Comparison of ENCODE assay signal across 8 cellular contexts in the genomic region with DNA sequence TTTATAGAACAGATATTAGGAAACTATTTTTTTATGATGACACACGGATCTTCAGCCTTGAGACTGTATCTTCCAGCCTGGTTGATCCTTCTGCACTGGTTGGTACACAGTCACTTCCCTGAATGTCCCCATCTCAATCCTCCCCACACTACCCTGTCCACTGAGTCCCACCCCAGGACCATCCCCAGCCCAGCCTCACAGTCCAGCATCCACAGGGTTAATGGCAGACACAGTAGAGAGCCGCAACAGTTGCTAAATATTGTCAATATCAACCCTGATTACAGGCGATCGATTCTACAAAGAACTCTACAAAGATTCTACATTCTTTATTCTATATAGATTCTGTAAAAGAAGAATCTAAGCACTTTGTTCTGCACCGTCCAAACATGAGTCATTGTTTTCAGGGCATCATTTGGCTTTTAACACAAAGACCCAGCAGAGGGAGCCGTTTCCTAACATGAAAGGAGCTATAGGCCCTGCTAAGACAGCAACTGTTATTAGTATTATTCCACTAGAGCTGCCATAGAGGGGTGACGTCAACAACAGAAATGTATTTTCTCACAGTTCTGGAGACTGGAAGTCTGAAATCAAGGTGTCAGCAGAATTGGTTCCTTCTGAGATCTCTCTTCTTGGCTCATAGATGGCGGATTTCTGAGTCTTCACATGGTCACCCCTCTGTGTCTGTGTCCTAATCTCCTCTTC. TPM values are rescaled to one million over a fixed set of nuclear protein-coding genes. Genes with fewer than 3 reads are reported as not detected.
DNase-seq lines count a peak whose midpoint lies in the region; ATAC-seq, FAIRE-seq and TF ChIP-seq lines count a peak whose summit lies in the region.

No MANE protein-coding gene starts in this region.

- peak; percentile 79 for ATAC-seq in RWPE2 (ENCODE audit: low read depth)
- peak; percentile 78 to 87 for ATAC-seq in upper lobe of left lung (ENCODE audit: low FRiP score in 2 of 2)

- TF ChIP-seq EP300 in ovary (IDR thresholded peaks at IDR 0.05), result no peak
- no peak for TF ChIP-seq EP300 in upper lobe of left lung (IDR thresholded peaks at IDR 0.05)

- H3K9me3 ChIP-seq in MG63 (no peaks in the 10 kb centered on the region), RWPE2 (ENCODE audit: severe bottlenecking) (no peaks in the 10 kb centered on the region), ovary (no peaks in the 10 kb centered on the region), upper lobe of left lung (no peaks in the 10 kb centered on the region)

- H3K4me3 ChIP-seq in MG63, result no peak overlapping the region
- no peak overlapping the region for H3K4me3 ChIP-seq in RWPE2 (ENCODE audit: severe bottlenecking)
- no peak overlapping the region for H3K4me3 ChIP-seq in ovary
- H3K4me3 ChIP-seq in upper lobe of left lung, result no peak overlapping the region

- H3K36me3 ChIP-seq in MG63 (no peaks in the 10 kb centered on the region), RWPE2 (ENCODE audit: low read depth) (no peaks in the 10 kb centered on the region), ovary (no peaks in the 10 kb centered on the region), upper lobe of left lung (no peaks in the 10 kb centered on the region)

- no peaks in the 10 kb centered on the region for H3K27me3 ChIP-seq in MG63
- no peaks in the 10 kb centered on the region for H3K27me3 ChIP-seq in RWPE2 (ENCODE audit: insufficient read depth, poor library complexity, severe bottlenecking)
- no peaks in the 10 kb centered on the region for H3K27me3 ChIP-seq in ovary
- H3K27me3 ChIP-seq in upper lobe of left lung, result no peaks in the 10 kb centered on the region

- DNase-seq in ELF-1 (ENCODE audit: low read depth, low spot score) (peak; percentile 62), H54 (ENCODE audit: insufficient read length, low spot score) (peak; percentile 72), MG63 (peak; percentile 67), RWPE2 (ENCODE audit: low spot score) (no peak), foreskin melanocyte (peak; percentile 85), ovary (peak; percentile 57 to 90 (median 71)), upper lobe of left lung (peak in 1 of 2 donors; percentile 86)
- peak; percentile 59 for DNase-seq in activated effector memory CD4-positive, alpha-beta T cell treated with Interleukin-2 at 50 U/mL for 16 hours

- 11 to 19% (median 12%) methylated on average over 8 of the region's 8 CpGs for WGBS in ovary, 3 donors
- WGBS in upper lobe of left lung, 2 donors, result 16 to 22% methylated on average over 7 to 8 of the region's 8 CpGs

- TF ChIP-seq POLR2A in H54 (IDR thresholded peaks at IDR 0.05; ENCODE audit: low read depth, low read length), result no peak
- no peak for TF ChIP-seq POLR2A in ovary (IDR thresholded peaks at IDR 0.05)
- TF ChIP-seq POLR2A in upper lobe of left lung (IDR thresholded peaks at IDR 0.05), result no peak

- intact Hi-C loops in ovary (cut with DNase I), result loop anchor here (5.0 to 10.0 kb wide), 6 partner anchors 125 to 367 kb away; a partner anchor contains a TSS

- H3K27ac ChIP-seq in RWPE2 (ENCODE audit: poor library complexity, severe bottlenecking), result no peak overlapping the region
- H3K27ac ChIP-seq in ovary, result peak overlapping the region in 1 of 2 donors; percentile 19
- peak overlapping the region; percentile 65 to 78 (median 71) for H3K27ac ChIP-seq in upper lobe of left lung

- H3K4me1 ChIP-seq in RWPE2 (ENCODE audit: insufficient read depth, poor library complexity, severe bottlenecking) (peaks cover 10% of the 10 kb centered on the region), ovary (ENCODE audit: insufficient read depth) (peaks cover 2% of the 10 kb centered on the region), upper lobe of left lung (peaks cover 50 to 58% (median 51%) of the 10 kb centered on the region in 4 donors)

- TF ChIP-seq CTCF in RWPE2 (IDR thresholded peaks at IDR 0.05; ENCODE audit: poor library complexity, severe bottlenecking) (peak; percentile 90), ovary (IDR thresholded peaks at IDR 0.05) (peak; percentile 44 to 81 (median 75)), upper lobe of left lung (IDR thresholded peaks at IDR 0.05) (peak; percentile 67 to 91 (median 84))

- no peak for FAIRE-seq in H54 (lab: Jason Lieb, UNC)

RNA-seq across cellular contexts. Expression of a gene that starts 30.1 kb away (rescaled TPM):
- total RNA-seq in MG63 (2014; rRNA removed; shearing (Covaris generic); ENCODE audit: low replicate concordance), result 2.6 and 5.8 TPM in 2 replicates
- total RNA-seq in ovary, result 10 to 100 TPM; 10.8 to 27.5 (median 20.5) TPM
- polyA plus RNA-seq in ovary, result 10 to 100 TPM; 13.8 to 30.4 TPM
- 10 to 100 TPM; 10.5 to 36.0 (median 22.3) TPM for total RNA-seq in upper lobe of left lung
